Comparison of ENCODE assay signal across 12 cellular contexts in genomic region chr12:127767631-127768030, GRCh38.
"Had no signal": no experiment of that assay in that cellular context is flagged by ENCODE, and none has a peak within 500 bp of the region (broad histone marks: within the 10 kb centered on the region; RNA-seq: fewer than 3 reads in every experiment).

No MANE protein-coding gene starts in this region.

- H3K4me3 ChIP-seq: left ventricle myocardium inferior, pancreas had no signal

- H3K27me3 ChIP-seq: pancreas had no signal

- H3K9me3 ChIP-seq: pancreas had no signal

- H3K4me1 ChIP-seq: left ventricle myocardium inferior, pancreas had no signal

- H3K36me3 ChIP-seq: left ventricle myocardium inferior, pancreas, WERI-Rb-1 had no signal

- H3K27ac ChIP-seq: left ventricle myocardium inferior, pancreas, WERI-Rb-1 had no signal

- ATAC-seq: activated naive CD8-positive, alpha-beta T cell treated with anti-CD3 and anti-CD28 coated beads, Interleukin-2, amount 50 U/mL, for 24 hours; esophagus mucosa; naive thymus-derived CD8-positive, alpha-beta T cell; pancreas; stimulated activated effector memory CD8-positive, alpha-beta T cell treated with anti-CD3 and anti-CD28 coated beads, Interleukin-12 subunit alpha, Interleukin-12 subunit beta, amount 100 ng/mL, for 72 hours had no signal

- DNase-seq: activated CD4-positive, alpha-beta T cell treated with anti-CD3 and anti-CD28 coated beads, Interleukin-2, amount 50 U/mL, for 48 hours; activated naive CD4-positive, alpha-beta T cell treated with anti-CD3 and anti-CD28 coated beads for 36 hours; activated naive CD8-positive, alpha-beta T cell treated with anti-CD3 and anti-CD28 coated beads, Interleukin-2, amount 50 U/mL, for 24 hours; activated T-cell treated with anti-CD3 and anti-CD28 coated beads, Interleukin-2, amount 50 U/mL, for 1 hour; glutamatergic neuron; hypothalamus; left ventricle myocardium inferior; naive thymus-derived CD8-positive, alpha-beta T cell; pancreas; WERI-Rb-1 had no signal
